In the genomic region with DNA sequence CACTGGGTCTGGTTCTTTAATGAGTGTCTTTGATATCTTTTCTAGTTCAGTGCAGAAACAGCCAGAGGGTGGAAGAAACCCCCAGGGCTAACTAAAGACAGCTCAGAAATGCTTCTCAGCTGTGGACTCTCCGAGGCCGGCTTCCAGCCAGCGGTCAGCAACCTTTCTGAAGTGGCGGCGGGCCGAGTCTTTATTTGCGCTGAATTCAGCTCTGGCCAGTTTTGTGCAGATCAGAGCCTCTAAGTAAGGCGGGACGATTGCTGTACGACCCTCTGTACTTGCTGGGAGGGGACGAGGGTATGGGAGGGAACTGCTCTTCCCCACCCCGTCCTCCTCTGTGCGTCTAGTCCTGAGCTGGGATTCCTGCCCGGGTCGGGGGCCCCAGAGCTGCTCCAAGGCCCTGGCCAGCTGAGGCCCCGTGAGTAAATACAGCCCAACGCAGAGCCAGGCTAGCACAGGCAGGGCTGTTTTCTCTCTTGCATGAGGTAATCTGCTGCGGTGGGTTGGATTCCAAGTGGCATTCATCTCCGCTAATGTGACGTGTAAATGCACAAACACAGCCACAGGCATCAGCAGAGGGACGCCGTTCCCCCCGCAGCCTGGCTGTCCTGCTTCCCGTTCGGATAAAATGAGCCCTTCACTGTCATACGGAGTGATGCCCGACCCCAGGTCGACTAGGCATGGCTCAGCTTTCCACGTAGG, we compare ENCODE assay signal across 7 cellular contexts.
A peak's percentile ranks its signal among the peaks of the same experiment; 100 is the strongest.
DNase-seq lines count a peak whose midpoint lies in the region; ATAC-seq, FAIRE-seq and TF ChIP-seq lines count a peak whose summit lies in the region.

No MANE protein-coding gene starts in this region.

- peaks cover 5 to 20% (median 16%) of the 10 kb centered on the region in 3 donors for H3K4me1 Mint-ChIP-seq in T-cell

- H3K36me3 ChIP-seq in thoracic aorta: peaks cover 7% of the 10 kb centered on the region

- FAIRE-seq in endometrium (lab: Jason Lieb, UNC): peak; percentile 45

- TF ChIP-seq CTCF in thoracic aorta (IDR thresholded peaks at IDR 0.05): no peak

- peaks cover 23% of the 10 kb centered on the region for H3K36me3 Mint-ChIP-seq in T-cell

- no peaks in the 10 kb centered on the region for H3K9me3 ChIP-seq in thoracic aorta

- H3K27ac Mint-ChIP-seq in T-cell: no peak overlapping the region

- CTCF ChIA-PET in T-cell (lab: Charles Lee): interaction anchor here in 1 of 2 donors (0.6 kb wide), 1 partner anchor 178 kb away, joined by 3 read pairs; no protein-coding TSS in a partner anchor

- H3K27me3 Mint-ChIP-seq in T-cell: no peaks in the 10 kb centered on the region

- peak; percentile 78 for ATAC-seq in thoracic aorta (ENCODE audit: insufficient number of reproducible peaks, low FRiP score, low read depth)
- ATAC-seq in GM21367 (IDR thresholded peaks at IDR 0.05; ENCODE audit: unreplicated experiment): no peak
- ATAC-seq in T-cell (replicated peaks in 1 of 4): no peak
- no peak for ATAC-seq in GM18909 (IDR thresholded peaks at IDR 0.05; ENCODE audit: poor library complexity, unreplicated experiment)

- H3K4me3 ChIP-seq in thoracic aorta: peak overlapping the region; percentile 64

- H3K4me3 Mint-ChIP-seq in T-cell: no peak overlapping the region

- peak; percentile 24 for DNase-seq in NCI-H774 (lab: John Stamatoyannopoulos, UW)
- DNase-seq in midbrain (lab: John Stamatoyannopoulos, UW): peak; percentile 76
- DNase-seq in thoracic aorta (ENCODE audit: low spot score): peak; percentile 15
- DNase-seq in T-cell: no peak

- H3K27me3 ChIP-seq in thoracic aorta (replicated peaks; ENCODE audit: insufficient read depth): no peaks in the 10 kb centered on the region

- peaks cover 6 to 27% of the 10 kb centered on the region in 2 donors for H3K4me1 ChIP-seq in thoracic aorta (ENCODE audit: control insufficient read depth in 1 of 2, low read depth in 2 of 2)

- H3K9me3 Mint-ChIP-seq in T-cell: no peaks in the 10 kb centered on the region

- peak overlapping the region; percentile 56 to 63 for H3K27ac ChIP-seq in thoracic aorta

- POLR2A ChIA-PET in T-cell (lab: Charles Lee): interaction anchor here in 1 of 2 donors (0.5 kb wide), 2 partner anchors 18 to 21 kb away, joined by 4 read pairs; no protein-coding TSS in a partner anchor

Comparison
In these comparisons a context has a peak if more than half of its experiments do, and no peak if none do; other contexts are left out.
1. DNase-seq: peak in NCI-H774 (single experiment), midbrain (single experiment) and thoracic aorta (single experiment); none in T-cell (0 of 34).